Comparison of ENCODE assay signal across 8 cellular contexts in the genomic region with DNA sequence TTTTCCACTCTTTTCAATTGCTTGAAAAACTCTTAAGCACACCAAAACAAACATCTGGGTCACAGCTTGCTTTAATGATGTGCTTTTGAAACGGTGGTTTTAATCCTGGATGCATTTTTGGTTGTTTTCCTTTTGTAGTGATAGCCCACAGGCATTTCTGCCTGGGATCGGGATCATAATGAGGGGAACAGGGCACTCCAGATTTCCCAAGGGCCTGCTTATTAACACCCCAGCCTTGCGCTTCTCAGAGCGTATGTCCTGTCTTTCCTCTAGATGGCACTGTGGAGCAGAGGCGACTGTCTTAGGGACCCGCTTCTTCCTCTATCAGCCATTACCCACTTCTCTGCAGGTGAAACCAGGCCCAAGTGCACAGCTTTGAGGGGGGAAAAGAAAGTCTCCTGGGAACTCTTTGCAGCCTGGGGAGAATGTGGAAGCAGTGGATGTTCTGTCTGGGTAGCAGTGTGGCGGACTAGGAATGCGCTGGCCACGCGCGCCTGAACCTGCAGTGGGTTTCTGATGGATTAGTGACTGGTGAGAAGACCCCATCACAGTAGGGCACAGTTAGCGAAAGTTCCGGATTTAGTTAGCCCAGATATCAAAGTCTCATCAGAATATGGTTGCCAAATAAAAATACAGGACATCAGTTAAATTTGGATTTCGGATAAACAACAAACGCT.
A peak's percentile ranks its signal among the peaks of the same experiment; 100 is the strongest.
DNase-seq lines count a peak whose midpoint lies in the region; ATAC-seq and TF ChIP-seq lines count a peak whose summit lies in the region.

No MANE protein-coding gene starts in this region.

- H3K4me1 ChIP-seq in OCI-LY7 (ENCODE audit: insufficient read depth, low read length, poor library complexity, severe bottlenecking) (no peaks in the 10 kb centered on the region), neuronal stem cell (ENCODE audit: control insufficient read depth in 2 of 2, insufficient read depth in 1 of 2, low read depth in 1 of 2, low read length in 2 of 2) (no peaks in the 10 kb centered on the region), tibial artery (peaks cover 0 to 9% (median 4%) of the 10 kb centered on the region in 4 donors)

- no peak overlapping the region for H3K23ac ChIP-seq in neuronal stem cell (ENCODE audit: low read depth, low read length, poor library complexity)

- H3K9me2 ChIP-seq in OCI-LY7 (ENCODE audit: insufficient read depth, low read length): no peaks in the 10 kb centered on the region

- H4K8ac ChIP-seq in neuronal stem cell (ENCODE audit: low read depth, low read length): no peak overlapping the region

- intact Hi-C loops in OCI-LY7 (cut with micrococcal nuclease; ENCODE audit: unreplicated experiment) (loop anchor here (5.0 kb wide), 2 partner anchors 291 to 294 kb away; no protein-coding TSS in a partner anchor), tibial artery (cut with DNase I; ENCODE audit: low total_unique reads) (no loop called here)

- H3K4me3 ChIP-seq in OCI-LY7 (ENCODE audit: low read depth, low read length, poor library complexity, severe bottlenecking): no peak overlapping the region
- no peak overlapping the region for H3K4me3 ChIP-seq in neuronal stem cell (ENCODE audit: low read length in 2 of 2)
- no peak overlapping the region for H3K4me3 ChIP-seq in tibial artery

- H3K9me3 ChIP-seq in OCI-LY7 (ENCODE audit: low read length): no peaks in the 10 kb centered on the region
- H3K9me3 ChIP-seq in neuronal stem cell (replicated peaks in 1 of 2; ENCODE audit: control insufficient read depth in 2 of 2, insufficient read depth in 1 of 2, low read depth in 1 of 2, low read length in 2 of 2): no peaks in the 10 kb centered on the region
- H3K9me3 ChIP-seq in tibial artery: no peaks in the 10 kb centered on the region

- no peak overlapping the region for H2AK5ac ChIP-seq in neuronal stem cell (ENCODE audit: low read depth, low read length)

- ATAC-seq in GM21381 (IDR thresholded peaks at IDR 0.05; ENCODE audit: unreplicated experiment): peak; percentile 76

- no peaks in the 10 kb centered on the region for H3K79me1 ChIP-seq in neuronal stem cell (ENCODE audit: low read depth, low read length)

- no peak overlapping the region for H3K4ac ChIP-seq in neuronal stem cell (ENCODE audit: low read length)

- H4K91ac ChIP-seq in neuronal stem cell (ENCODE audit: low read depth, low read length, poor library complexity): no peak overlapping the region

- H2BK15ac ChIP-seq in neuronal stem cell (ENCODE audit: low read length): no peak overlapping the region

- no peaks in the 10 kb centered on the region for H3K27me3 ChIP-seq in neuronal stem cell (ENCODE audit: control insufficient read depth in 3 of 3, insufficient read depth in 3 of 3, low read depth in 1 of 3, low read length in 3 of 3)
- no peaks in the 10 kb centered on the region for H3K27me3 ChIP-seq in tibial artery

- H4K20me1 ChIP-seq in OCI-LY7 (ENCODE audit: insufficient read depth, low read length): no peaks in the 10 kb centered on the region

- no peak overlapping the region for H2BK120ac ChIP-seq in neuronal stem cell (ENCODE audit: low read depth, low read length)

- no TSS peak for BruUV-seq in OCI-LY7 (replicated peaks; lab: Mats Ljungman, UMichigan)

- H3K79me2 ChIP-seq in OCI-LY7 (ENCODE audit: insufficient read depth, low read depth, low read length): no peaks in the 10 kb centered on the region

- H3K4me2 ChIP-seq in OCI-LY7 (ENCODE audit: low read length): no peak overlapping the region
- no peak overlapping the region for H3K4me2 ChIP-seq in neuronal stem cell (ENCODE audit: insufficient read depth, low read length, poor library complexity, severe bottlenecking)

- no peak overlapping the region for H3K27ac ChIP-seq in OCI-LY7 (ENCODE audit: low read depth, low read length, poor library complexity, severe bottlenecking)
- no peak overlapping the region for H3K27ac ChIP-seq in neuronal stem cell (replicated peaks; ENCODE audit: low read length)
- no peak overlapping the region for H3K27ac ChIP-seq in tibial artery

- H2AFZ ChIP-seq in OCI-LY7 (ENCODE audit: low read length) (peak overlapping the region; percentile 65; the same call in 1 of the 2 replicates), neuronal stem cell (ENCODE audit: low read length) (peak overlapping the region; percentile 85)

- CTCF ChIA-PET in OCI-LY7 (lab: Charles Lee; ENCODE audit: unreplicated experiment): no interaction called here

- no peak overlapping the region for H3K18ac ChIP-seq in neuronal stem cell (ENCODE audit: low read length)

- H2BK5ac ChIP-seq in neuronal stem cell (ENCODE audit: low read length): no peak overlapping the region

- H3K36me3 ChIP-seq in OCI-LY7 (ENCODE audit: insufficient read depth, low read length) (no peaks in the 10 kb centered on the region), neuronal stem cell (replicated peaks in 1 of 2; ENCODE audit: control insufficient read depth in 2 of 2, insufficient read depth in 2 of 2, low read length in 2 of 2) (no peaks in the 10 kb centered on the region), tibial artery (no peaks in the 10 kb centered on the region)

- H3K14ac ChIP-seq in neuronal stem cell (ENCODE audit: low read length): no peak overlapping the region

- DNase-seq in DMS79 (lab: John Stamatoyannopoulos, UW) (peak; percentile 58), HK-2 (ENCODE audit: unreplicated experiment) (peak; percentile 10), OCI-LY7 (ENCODE audit: low spot score) (peak; percentile 76), activated T-cell treated with anti-CD3 and anti-CD28 coated beads for 4 hours (peak; percentile 56), fibroblast of gingiva (ENCODE audit: low read depth) (peak; percentile 87), neuronal stem cell (ENCODE audit: low spot score) (peak; percentile 70), tibial artery (peak in 1 of 2 donors; percentile 52)

- H3K9ac ChIP-seq in neuronal stem cell (ENCODE audit: low read depth, low read length, poor library complexity): no peak overlapping the region

- POLR2A ChIA-PET in OCI-LY7 (lab: Charles Lee): no interaction called here

- WGBS in neuronal stem cell (ENCODE audit: extremely low coverage in 2 of 2, insufficient read length in 2 of 2, insufficient replicate concordance in 1 of 2), 2 donors: no CpG with 5 or more reads among the region's 15 CpGs

- no peak overlapping the region for H2BK12ac ChIP-seq in neuronal stem cell (ENCODE audit: low read length)

- TF ChIP-seq CTCF in OCI-LY7 (conservative IDR thresholded peaks at IDR 0.05; ENCODE audit: low read length) (peak; percentile 92), tibial artery (IDR thresholded peaks at IDR 0.05) (peak; percentile 60 to 89)
